13 cellular contexts compared by ENCODE assay signal in the genomic region with DNA sequence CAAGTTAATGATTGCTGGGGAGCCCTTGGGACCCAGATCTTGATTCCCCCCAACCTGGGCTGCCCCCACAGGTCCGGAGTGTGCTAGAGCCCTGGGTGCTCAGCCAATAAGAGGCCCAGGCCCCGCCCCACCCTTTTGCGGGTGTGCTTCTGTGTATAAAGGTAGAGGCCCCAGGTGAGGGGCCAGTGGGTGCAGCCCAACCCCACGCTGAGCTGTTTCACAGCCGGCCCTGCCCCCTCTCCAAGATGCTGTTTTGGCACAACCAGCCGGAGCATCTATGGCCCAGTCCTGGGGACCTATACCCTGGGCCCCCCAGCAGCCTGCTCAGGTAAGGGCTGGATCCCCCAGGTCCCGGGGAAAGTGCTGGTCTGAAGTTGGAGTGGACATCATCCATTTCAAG. TPM values are rescaled to one million over a fixed set of nuclear protein-coding genes. Genes with fewer than 3 reads are reported as not detected.
DNase-seq lines count a peak whose midpoint lies in the region; ATAC-seq and TF ChIP-seq lines count a peak whose summit lies in the region.
"Had no signal": no experiment of that assay in that cellular context is flagged by ENCODE, and none has a peak within 500 bp of the region (broad histone marks: within the 10 kb centered on the region; RNA-seq: fewer than 3 reads in every experiment).

No MANE protein-coding gene starts in this region.

- peak overlapping the region; percentile 91 for H3K27ac Mint-ChIP-seq in CD4-positive, alpha-beta T cell
- H3K27ac Mint-ChIP-seq in effector memory CD8-positive, alpha-beta T cell = peak overlapping the region; percentile 95
- peak overlapping the region in 1 of 2 donors; percentile 90 for H3K27ac Mint-ChIP-seq in natural killer cell

- no peaks in the 10 kb centered on the region for H3K9me3 Mint-ChIP-seq in CD4-positive, alpha-beta T cell
- H3K9me3 Mint-ChIP-seq in effector memory CD8-positive, alpha-beta T cell = no peaks in the 10 kb centered on the region
- no peaks in the 10 kb centered on the region for H3K9me3 Mint-ChIP-seq in natural killer cell

- no peak overlapping the region for H3K4me3 Mint-ChIP-seq in CD4-positive, alpha-beta T cell
- no peak overlapping the region for H3K4me3 Mint-ChIP-seq in effector memory CD8-positive, alpha-beta T cell
- H3K4me3 Mint-ChIP-seq in natural killer cell = no peak overlapping the region

- peaks cover 34% of the 10 kb centered on the region for H3K4me1 Mint-ChIP-seq in CD4-positive, alpha-beta T cell (ENCODE audit: low read depth)
- peaks cover 24 to 30% of the 10 kb centered on the region in 2 donors for H3K4me1 Mint-ChIP-seq in effector memory CD8-positive, alpha-beta T cell (ENCODE audit: low read depth in 2 of 2)
- H3K4me1 Mint-ChIP-seq in natural killer cell = peaks cover 16 to 27% of the 10 kb centered on the region in 2 donors

- H3K36me3 Mint-ChIP-seq in CD4-positive, alpha-beta T cell (ENCODE audit: low read depth) = no peaks in the 10 kb centered on the region
- peaks cover 3% of the 10 kb centered on the region for H3K36me3 Mint-ChIP-seq in effector memory CD8-positive, alpha-beta T cell (ENCODE audit: insufficient read depth)
- H3K36me3 Mint-ChIP-seq in natural killer cell = no peaks in the 10 kb centered on the region

- TF ChIP-seq CTCF in CD4-positive, alpha-beta T cell (IDR thresholded peaks at IDR 0.05) = no peak
- TF ChIP-seq CTCF in natural killer cell (IDR thresholded peaks at IDR 0.05) = no peak

- no peak for ATAC-seq in CD4-positive, alpha-beta T cell (ENCODE audit: poor library complexity)
- ATAC-seq in effector memory CD8-positive, alpha-beta T cell (replicated peaks) = no peak
- ATAC-seq in natural killer cell = no peak
- ATAC-seq in GM18519 (IDR thresholded peaks at IDR 0.05; ENCODE audit: low FRiP score, unreplicated experiment) = no peak

- no peak for DNase-seq in CD4-positive, alpha-beta T cell
- DNase-seq in HT-29 (ENCODE audit: low spot score) = peak; percentile 40
- no peak for DNase-seq in effector memory CD8-positive, alpha-beta T cell
- no peak for DNase-seq in natural killer cell
- no peak for DNase-seq in T1000 (lab: John Stamatoyannopoulos, UW)
- DNase-seq: DND-41, GDM1, GOT3, MV-4-11, NCI-H2227 treated with DMSO at 0.1 percent for 48 hours, PC-9 had no signal

- H3K27me3 ChIP-seq in CD4-positive, alpha-beta T cell (ENCODE audit: control insufficient read depth, insufficient read depth, low read length) = no peaks in the 10 kb centered on the region

- no peaks in the 10 kb centered on the region for H3K27me3 Mint-ChIP-seq in CD4-positive, alpha-beta T cell
- H3K27me3 Mint-ChIP-seq in effector memory CD8-positive, alpha-beta T cell = no peaks in the 10 kb centered on the region
- no peaks in the 10 kb centered on the region for H3K27me3 Mint-ChIP-seq in natural killer cell (ENCODE audit: low read depth in 2 of 2)

- no peaks in the 10 kb centered on the region for H3K9me3 ChIP-seq in CD4-positive, alpha-beta T cell (ENCODE audit: control insufficient read depth, low read length)

- POLR2A ChIA-PET in CD4-positive, alpha-beta T cell (lab: Charles Lee) = interaction anchor here (0.8 to 3.6 kb wide), 9 partner anchors 30 to 439 kb away, joined by 3 to 47 read pairs (median 6); partner anchors contain the start of genes PLXDC1 and RPL19

- intact Hi-C loops in CD4-positive, alpha-beta T cell (cut with DNase I, micrococcal nuclease) = loop anchor here (10.0 kb wide), 2 partner anchors 163 to 253 kb away; no protein-coding TSS in a partner anchor
- intact Hi-C loops in natural killer cell (cut with micrococcal nuclease) = loop anchor here (5.0 kb wide), 1 partner anchor 170 kb away; no protein-coding TSS in a partner anchor

- H3K27ac ChIP-seq in CD4-positive, alpha-beta T cell (ENCODE audit: low read depth, low read length) = peak overlapping the region; percentile 79
- peak overlapping the region in 11 of 21 experiments; percentile 31 to 91 (median 72) for H3K27ac ChIP-seq in skin epidermis
- H3K27ac ChIP-seq: PC-9 had no signal

- CTCF ChIA-PET in CD4-positive, alpha-beta T cell (lab: Charles Lee) = interaction anchor here (1.1 to 5.2 kb wide), 3 partner anchors 31 to 73 kb away, joined by 3 to 62 read pairs (median 3); no protein-coding TSS in a partner anchor

- no peak overlapping the region for H3K4me3 ChIP-seq in skin epidermis
- H3K4me3 ChIP-seq: PC-9 had no signal

RNA-seq across cellular contexts. Expression of gene STAC2, which starts 11.8 kb away (rescaled TPM):
- total RNA-seq in CD4-positive, alpha-beta T cell = not detected
- total RNA-seq in HT-29 (2014; rRNA removed; shearing (Covaris generic)) = 0.28 TPM in 1 of 2 replicates, not detected in the other
- not detected for total RNA-seq in natural killer cell

RNA-seq across cellular contexts. Expression of gene RPL19, which starts 37.5 kb away (rescaled TPM):
- total RNA-seq in CD4-positive, alpha-beta T cell = 1,000 to 10,000 TPM; 3,527 to 3,670 TPM
- total RNA-seq in HT-29 (2014; rRNA removed; shearing (Covaris generic)) = 2,436 and 2,711 TPM in 2 replicates
- 1,000 to 10,000 TPM; 1,182 to 1,484 (median 1,482) TPM for total RNA-seq in natural killer cell

RNA-seq across cellular contexts. Expression of gene CACNB1, which starts 40.1 kb away (rescaled TPM):
- 10 to 100 TPM; 14.9 to 15.5 TPM for total RNA-seq in CD4-positive, alpha-beta T cell
- total RNA-seq in HT-29 (2014; rRNA removed; shearing (Covaris generic)) = 3.5 and 6.5 TPM in 2 replicates
- total RNA-seq in natural killer cell = 10 to 100 TPM; 23.7 to 28.5 (median 28.1) TPM
